Comparison of ENCODE assay signal across 15 cellular contexts in genomic region chr2:86610871-86611270, GRCh38. TPM values are rescaled to one million over a fixed set of nuclear protein-coding genes. Genes with fewer than 3 reads are reported as not detected.
DNase-seq lines count a peak whose midpoint lies in the region; ATAC-seq and TF ChIP-seq lines count a peak whose summit lies in the region.
"Had no signal": no experiment of that assay in that cellular context is flagged by ENCODE, and none has a peak within 500 bp of the region (broad histone marks: within the 10 kb centered on the region; RNA-seq: fewer than 3 reads in every experiment).

No MANE protein-coding gene starts in this region.

- POLR2A ChIA-PET in CD8-positive, alpha-beta T cell (lab: Charles Lee), result interaction anchor here (1.2 kb wide), 2 partner anchors 11 to 36 kb away, joined by 3 read pairs; no protein-coding TSS in a partner anchor

- H3K9me3 Mint-ChIP-seq in activated naive CD8-positive, alpha-beta T cell (ENCODE audit: low read depth), result no peaks in the 10 kb centered on the region
- H3K9me3 Mint-ChIP-seq in activated naive CD8-positive, alpha-beta T cell treated with anti-CD3 and anti-CD28 coated beads for 36 hours, result no peaks in the 10 kb centered on the region
- H3K9me3 Mint-ChIP-seq in CD8-positive, alpha-beta T cell, result no peaks in the 10 kb centered on the region
- H3K9me3 Mint-ChIP-seq in activated T-helper 17 cell treated with anti-CD3 and anti-CD28 coated beads, Interleukin-2, amount 50 U/mL, for 72 hours, result no peaks in the 10 kb centered on the region
- no peaks in the 10 kb centered on the region for H3K9me3 Mint-ChIP-seq in memory B cell
- H3K9me3 Mint-ChIP-seq: GM23338 had no signal

- H3K27ac ChIP-seq in CD8-positive, alpha-beta T cell (ENCODE audit: low read depth, low read length), result no peak overlapping the region
- H3K27ac ChIP-seq: A549, C4-2B had no signal

- intact Hi-C loops in CD8-positive, alpha-beta T cell (cut with DNase I, micrococcal nuclease), result no loop called here

- H3K4me3 Mint-ChIP-seq in activated naive CD8-positive, alpha-beta T cell, result no peak overlapping the region
- no peak overlapping the region for H3K4me3 Mint-ChIP-seq in activated naive CD8-positive, alpha-beta T cell treated with anti-CD3 and anti-CD28 coated beads for 36 hours
- H3K4me3 Mint-ChIP-seq in CD8-positive, alpha-beta T cell, result no peak overlapping the region
- no peak overlapping the region for H3K4me3 Mint-ChIP-seq in activated T-helper 17 cell treated with anti-CD3 and anti-CD28 coated beads, Interleukin-2, amount 50 U/mL, for 72 hours
- H3K4me3 Mint-ChIP-seq in memory B cell, result no peak overlapping the region
- H3K4me3 Mint-ChIP-seq: GM23338 had no signal

- no peaks in the 10 kb centered on the region for H3K27me3 Mint-ChIP-seq in activated naive CD8-positive, alpha-beta T cell
- H3K27me3 Mint-ChIP-seq in activated naive CD8-positive, alpha-beta T cell treated with anti-CD3 and anti-CD28 coated beads for 36 hours, result no peaks in the 10 kb centered on the region
- H3K27me3 Mint-ChIP-seq in CD8-positive, alpha-beta T cell (ENCODE audit: low read depth), result no peaks in the 10 kb centered on the region
- no peaks in the 10 kb centered on the region for H3K27me3 Mint-ChIP-seq in activated T-helper 17 cell treated with anti-CD3 and anti-CD28 coated beads, Interleukin-2, amount 50 U/mL, for 72 hours
- no peaks in the 10 kb centered on the region for H3K27me3 Mint-ChIP-seq in memory B cell

- ATAC-seq in CD8-positive, alpha-beta T cell, result no peak
- no peak for ATAC-seq in activated T-helper 17 cell treated with anti-CD3 and anti-CD28 coated beads, Interleukin-2, amount 50 U/mL, for 72 hours (replicated peaks)
- ATAC-seq in memory B cell (ENCODE audit: low read depth) (no peak), HG02973 (IDR thresholded peaks at IDR 0.05; ENCODE audit: unreplicated experiment) (no peak), GM21515 (IDR thresholded peaks at IDR 0.05; ENCODE audit: unreplicated experiment) (no peak), HG03280 (IDR thresholded peaks at IDR 0.05; ENCODE audit: unreplicated experiment) (no peak)
- ATAC-seq: A549, GM23338, K562 had no signal

- no peaks in the 10 kb centered on the region for H3K9me3 ChIP-seq in CD8-positive, alpha-beta T cell (ENCODE audit: low read length)
- H3K9me3 ChIP-seq: A549, BE2C had no signal

- CTCF ChIA-PET in CD8-positive, alpha-beta T cell (lab: Charles Lee), result interaction anchor here (1.6 kb wide), 1 partner anchor 93 kb away, joined by 7 read pairs; no protein-coding TSS in a partner anchor

- peak overlapping the region; percentile 59 for H3K27ac Mint-ChIP-seq in activated naive CD8-positive, alpha-beta T cell
- H3K27ac Mint-ChIP-seq in activated naive CD8-positive, alpha-beta T cell treated with anti-CD3 and anti-CD28 coated beads for 36 hours, result no peak overlapping the region
- peak overlapping the region; percentile 60 for H3K27ac Mint-ChIP-seq in CD8-positive, alpha-beta T cell
- H3K27ac Mint-ChIP-seq in activated T-helper 17 cell treated with anti-CD3 and anti-CD28 coated beads, Interleukin-2, amount 50 U/mL, for 72 hours, result peak overlapping the region; percentile 45
- peak overlapping the region; percentile 39 for H3K27ac Mint-ChIP-seq in memory B cell

- H3K4me3 ChIP-seq in CD8-positive, alpha-beta T cell (ENCODE audit: low read depth, low read length), result no peak overlapping the region
- H3K4me3 ChIP-seq: A549, GM23338, K562 had no signal

- H3K4me1 ChIP-seq in CD8-positive, alpha-beta T cell (ENCODE audit: insufficient read depth, low read length), result no peaks in the 10 kb centered on the region
- H3K4me1 ChIP-seq: A549, BE2C had no signal

- no peak for TF ChIP-seq CTCF in CD8-positive, alpha-beta T cell (IDR thresholded peaks at IDR 0.05)

- H3K36me3 Mint-ChIP-seq in activated naive CD8-positive, alpha-beta T cell, result peaks cover 22% of the 10 kb centered on the region
- peaks cover 40% of the 10 kb centered on the region for H3K36me3 Mint-ChIP-seq in activated naive CD8-positive, alpha-beta T cell treated with anti-CD3 and anti-CD28 coated beads for 36 hours
- peaks cover 65% of the 10 kb centered on the region for H3K36me3 Mint-ChIP-seq in CD8-positive, alpha-beta T cell
- peaks cover 77% of the 10 kb centered on the region for H3K36me3 Mint-ChIP-seq in activated T-helper 17 cell treated with anti-CD3 and anti-CD28 coated beads, Interleukin-2, amount 50 U/mL, for 72 hours (ENCODE audit: low read depth)
- peaks cover 26% of the 10 kb centered on the region for H3K36me3 Mint-ChIP-seq in memory B cell

- no peak for DNase-seq in activated naive CD8-positive, alpha-beta T cell treated with anti-CD3 and anti-CD28 coated beads for 36 hours
- DNase-seq in CD8-positive, alpha-beta T cell, result no peak
- no peak for DNase-seq in memory B cell (ENCODE audit: low spot score in 2 of 2)
- DNase-seq: BE2C, DMS53, H7 had no signal

- H3K36me3 ChIP-seq in CD8-positive, alpha-beta T cell (ENCODE audit: insufficient read depth, low read length), result peaks cover 13% of the 10 kb centered on the region
- H3K36me3 ChIP-seq: BE2C had no signal

- H3K4me1 Mint-ChIP-seq in activated naive CD8-positive, alpha-beta T cell (ENCODE audit: low read depth), result peaks cover 28% of the 10 kb centered on the region
- peaks cover 19% of the 10 kb centered on the region for H3K4me1 Mint-ChIP-seq in activated naive CD8-positive, alpha-beta T cell treated with anti-CD3 and anti-CD28 coated beads for 36 hours
- peaks cover 35% of the 10 kb centered on the region for H3K4me1 Mint-ChIP-seq in CD8-positive, alpha-beta T cell (ENCODE audit: low read depth)
- H3K4me1 Mint-ChIP-seq in activated T-helper 17 cell treated with anti-CD3 and anti-CD28 coated beads, Interleukin-2, amount 50 U/mL, for 72 hours, result peaks cover 7% of the 10 kb centered on the region
- H3K4me1 Mint-ChIP-seq in memory B cell, result peaks cover 1% of the 10 kb centered on the region
- H3K4me1 Mint-ChIP-seq: GM23338 had no signal

- no peaks in the 10 kb centered on the region for H3K27me3 ChIP-seq in CD8-positive, alpha-beta T cell (ENCODE audit: insufficient read depth, low read length)
- H3K27me3 ChIP-seq: BE2C had no signal

RNA-seq across cellular contexts. Expression of gene RNF103, which starts 12.8 kb away (rescaled TPM):
- total RNA-seq in activated naive CD8-positive, alpha-beta T cell treated with anti-CD3 and anti-CD28 coated beads for 36 hours, result 10 to 100 TPM; 11.8 to 12.2 TPM
- 100 to 1,000 TPM; 118 to 120 TPM for total RNA-seq in CD8-positive, alpha-beta T cell
- total RNA-seq in activated T-helper 17 cell treated with anti-CD3 and anti-CD28 coated beads, Interleukin-2, amount 50 U/mL, for 72 hours, result 10 to 100 TPM; 11.8 to 17.6 TPM

RNA-seq across cellular contexts. Expression of gene CHMP3, which starts 47.6 kb away (rescaled TPM):
- total RNA-seq in activated naive CD8-positive, alpha-beta T cell treated with anti-CD3 and anti-CD28 coated beads for 36 hours, result 10 to 100 TPM; 40.5 to 42.6 TPM
- total RNA-seq in CD8-positive, alpha-beta T cell, result 10 to 100 TPM; 61.0 to 63.2 TPM
- total RNA-seq in activated T-helper 17 cell treated with anti-CD3 and anti-CD28 coated beads, Interleukin-2, amount 50 U/mL, for 72 hours, result 10 to 100 TPM; 27.9 to 40.1 TPM

Comparison
In these comparisons a context has a peak if more than half of its experiments do, and no peak if none do; other contexts are left out.
1. RNA of gene RNF103, which starts 12.8 kb away (total RNA-seq): 118 to 120 TPM in CD8-positive, alpha-beta T cell; 11.8 to 17.6 TPM in activated T-helper 17 cell treated with anti-CD3 and anti-CD28 coated beads, Interleukin-2, amount 50 U/mL, for 72 hours and 11.8 to 12.2 TPM in activated naive CD8-positive, alpha-beta T cell treated with anti-CD3 and anti-CD28 coated beads for 36 hours; every median in the first group is over 4 times any median in the second.